Comparison of ENCODE assay signal across 13 cellular contexts in genomic region chr2:10431797-10432196, GRCh38. TPM values are rescaled to one million over a fixed set of nuclear protein-coding genes. Genes with fewer than 3 reads are reported as not detected.
DNase-seq lines count a peak whose midpoint lies in the region; ATAC-seq and FAIRE-seq lines count a peak whose summit lies in the region.
"Had no signal": no experiment of that assay in that cellular context is flagged by ENCODE, and none has a peak within 500 bp of the region (broad histone marks: within the 10 kb centered on the region; RNA-seq: fewer than 3 reads in every experiment).

No MANE protein-coding gene starts in this region.

- H3K36me3 ChIP-seq in iPS-18a (ENCODE audit: control insufficient read depth, low read depth, low read length) (no peaks in the 10 kb centered on the region), small intestine (ENCODE audit: control insufficient read depth in 2 of 2, insufficient read depth in 2 of 2, low read length in 2 of 2) (peaks cover 0 to 2% of the 10 kb centered on the region in 2 donors)

- peaks cover 3 to 4% of the 10 kb centered on the region in 2 donors for H3K27me3 Mint-ChIP-seq in T-cell

- POLR2A ChIA-PET in T-cell (lab: Charles Lee) = no interaction called here

- H3K9me3 ChIP-seq in iPS-18a (ENCODE audit: control insufficient read depth, low read depth, low read length) (no peaks in the 10 kb centered on the region), small intestine (ENCODE audit: control insufficient read depth, low read depth) (no peaks in the 10 kb centered on the region)

- peaks cover 12% of the 10 kb centered on the region for H3K27me3 ChIP-seq in iPS-18a (ENCODE audit: control insufficient read depth, insufficient read depth, low read length)
- no peaks in the 10 kb centered on the region for H3K27me3 ChIP-seq in small intestine (ENCODE audit: control insufficient read depth in 2 of 2, insufficient read depth in 2 of 2, low read length in 2 of 2)

- H3K9me3 Mint-ChIP-seq in T-cell = no peaks in the 10 kb centered on the region

- H3K4me3 ChIP-seq in iPS-18a (ENCODE audit: low read length) (peak overlapping the region; percentile 35), small intestine (ENCODE audit: low read depth in 1 of 2, low read length in 2 of 2) (peak overlapping the region in 1 of 2 donors; percentile 45)

- ATAC-seq in T-cell (replicated peaks in 1 of 4) (peak in 1 of 4 experiments; percentile 10), HG02970 (IDR thresholded peaks at IDR 0.05; ENCODE audit: low FRiP score, unreplicated experiment) (no peak), HG02623 (IDR thresholded peaks at IDR 0.05; ENCODE audit: unreplicated experiment) (no peak)

- H3K36me3 Mint-ChIP-seq in T-cell = peaks cover 9% of the 10 kb centered on the region

- peak overlapping the region; percentile 17 to 69 (median 55) for H3K4me3 Mint-ChIP-seq in T-cell

- no peak overlapping the region for H3K9ac ChIP-seq in iPS-18a (ENCODE audit: low read length)
- H3K9ac ChIP-seq: KMS-11, parathyroid adenoma had no signal

- CTCF ChIA-PET in T-cell (lab: Charles Lee) = interaction anchor here in 1 of 2 donors (0.6 to 3.4 kb wide), 4 partner anchors 20 to 360 kb away, joined by 3 to 16 read pairs (median 6); no protein-coding TSS in a partner anchor

- H3K4me1 ChIP-seq in iPS-18a (ENCODE audit: control insufficient read depth, low read depth, low read length) = no peaks in the 10 kb centered on the region
- no peaks in the 10 kb centered on the region for H3K4me1 ChIP-seq in small intestine (ENCODE audit: control insufficient read depth in 2 of 2, insufficient read depth in 1 of 2, low read depth in 1 of 2, low read length in 1 of 2)

- H3K27ac Mint-ChIP-seq in T-cell = no peak overlapping the region

- H3K27ac ChIP-seq in iPS-18a (ENCODE audit: low read length) (no peak overlapping the region), small intestine (ENCODE audit: low read depth in 1 of 2, low read length in 1 of 2) (peak overlapping the region; percentile 83 to 93)
- H3K27ac ChIP-seq: 22Rv1, KMS-11, parathyroid adenoma had no signal

- WGBS in small intestine, 3 donors = 18 to 51% (median 51%) methylated on average over 14 to 16 of the region's 16 CpGs

- no peak for FAIRE-seq in small intestine (lab: Jason Lieb, UNC)

- DNase-seq in DMS 273 (lab: John Stamatoyannopoulos, UW; ENCODE audit: unreplicated experiment) (peak; percentile 30), DMS 273 treated with DMSO at 0.1 percent for 48 hours (lab: John Stamatoyannopoulos, UW) (no peak), T-cell (no peak), small intestine (peak; percentile 73), SW 1271 (lab: John Stamatoyannopoulos, UW) (no peak)
- DNase-seq: cortex of kidney, hippocampal formation had no signal

- H3K4me1 Mint-ChIP-seq in T-cell = peaks cover 11 to 18% (median 14%) of the 10 kb centered on the region in 3 donors

RNA-seq across cellular contexts. Expression of gene ODC1, which starts 16.3 kb away (rescaled TPM):
- 100 to 1,000 TPM in 1 of 5 donors, 10 to 100 TPM in 4; 40.6 to 102 (median 53.3) TPM for total RNA-seq in T-cell
- polyA plus RNA-seq in small intestine = 100 to 1,000 TPM in 1 of 3 donors, 10 to 100 TPM in 2; 12.5 to 109 (median 21.9) TPM

Comparison
In these comparisons a context has a peak if more than half of its experiments do, and no peak if none do; other contexts are left out.
1. DNase-seq: peak in DMS 273 (single experiment) and small intestine (single experiment); none in DMS 273 treated with DMSO at 0.1 percent for 48 hours (single experiment), T-cell (0 of 34) and SW 1271 (0 of 2).